ENCODE assay signal across 12 cellular contexts in the genomic region with DNA sequence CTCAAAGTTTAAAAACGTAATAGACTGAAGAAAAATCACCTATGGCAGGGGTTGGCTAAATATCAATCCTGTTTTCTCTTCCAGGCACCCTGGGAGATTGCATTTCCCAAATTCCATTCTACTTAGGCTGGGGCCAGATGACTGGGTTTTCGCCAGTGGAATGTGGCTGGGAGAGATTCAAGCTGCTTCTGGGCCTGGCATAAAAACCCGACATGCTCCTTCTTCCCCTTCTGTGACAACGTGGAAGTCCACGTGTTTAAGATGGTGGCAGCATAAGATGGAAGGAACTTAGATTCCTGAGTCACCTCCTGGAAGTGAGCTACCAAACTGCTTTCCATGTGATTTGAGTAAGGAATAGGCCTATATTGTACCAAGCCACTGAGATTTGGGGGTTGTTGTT.
DNase-seq lines count a peak whose midpoint lies in the region; ATAC-seq and TF ChIP-seq lines count a peak whose summit lies in the region.
"Had no signal": no experiment of that assay in that cellular context is flagged by ENCODE, and none has a peak within 500 bp of the region (broad histone marks: within the 10 kb centered on the region; RNA-seq: fewer than 3 reads in every experiment).

No MANE protein-coding gene starts in this region.

- H3K36me3 ChIP-seq in adipocyte (ENCODE audit: control insufficient read depth, insufficient read depth, low read length, severe bottlenecking) (no peaks in the 10 kb centered on the region), suprapubic skin (no peaks in the 10 kb centered on the region)

- H3K9ac ChIP-seq in adipocyte (ENCODE audit: low read length), result peak overlapping the region; percentile 4

- TF ChIP-seq CTCF in suprapubic skin (IDR thresholded peaks at IDR 0.05), result no peak

- no peaks in the 10 kb centered on the region for H3K27me3 ChIP-seq in right cardiac atrium (ENCODE audit: control insufficient read depth, insufficient read depth)
- H3K27me3 ChIP-seq in adipocyte (replicated peaks; ENCODE audit: control insufficient read depth, insufficient read depth, low read length), result no peaks in the 10 kb centered on the region
- H3K27me3 ChIP-seq in suprapubic skin, result peaks cover 20% of the 10 kb centered on the region

- no peaks in the 10 kb centered on the region for H3K9me3 ChIP-seq in right cardiac atrium (ENCODE audit: control insufficient read depth, low read length)
- H3K9me3 ChIP-seq in adipocyte (ENCODE audit: control insufficient read depth, low read length), result no peaks in the 10 kb centered on the region
- no peaks in the 10 kb centered on the region for H3K9me3 ChIP-seq in suprapubic skin

- intact Hi-C loops in Right ventricle myocardium inferior (cut with DNase I), result no loop called here
- intact Hi-C loops in right cardiac atrium (cut with DNase I), result no loop called here

- DNase-seq in Right ventricle myocardium inferior (ENCODE audit: missing footprints) (no peak), right cardiac atrium (no peak), adipocyte (ENCODE audit: low read depth) (peak; percentile 76), iPS DF 19.7 (ENCODE audit: low read depth, low spot score) (peak; percentile 70), suprapubic skin (ENCODE audit: low spot score in 2 of 2) (no peak), Ammon's horn (ENCODE audit: low spot score) (no peak), NCI-H187 (lab: John Stamatoyannopoulos, UW) (no peak)
- DNase-seq: activated CD8-positive, alpha-beta memory T cell treated with anti-CD3 and anti-CD28 coated beads, Interleukin-2, amount 10 ng/mL, durations not matched to agents 7 days and 5 days; central memory CD4-positive, alpha-beta T cell; hypothalamus; NCI-H2081 treated with DMSO at 0.1 percent for 48 hours had no signal

- no peaks in the 10 kb centered on the region for H3K4me1 ChIP-seq in right cardiac atrium (ENCODE audit: control insufficient read depth, insufficient read depth, low read length)
- H3K4me1 ChIP-seq in adipocyte (ENCODE audit: control insufficient read depth, insufficient read depth, low read length), result peaks cover 41% of the 10 kb centered on the region
- peaks cover 15% of the 10 kb centered on the region for H3K4me1 ChIP-seq in suprapubic skin

- H3K27ac ChIP-seq in right cardiac atrium (ENCODE audit: low read length) (no peak overlapping the region), suprapubic skin (peak overlapping the region; percentile 27)

- TF ChIP-seq POLR2A in suprapubic skin (IDR thresholded peaks at IDR 0.05), result no peak

- WGBS in right cardiac atrium, result 28% methylated on average over 5 of the region's 5 CpGs
- 38% methylated on average over 5 of the region's 5 CpGs for WGBS in suprapubic skin

- H3K4me3 ChIP-seq in right cardiac atrium (ENCODE audit: low read length) (no peak overlapping the region), adipocyte (ENCODE audit: low read length) (peak overlapping the region; percentile 3), suprapubic skin (no peak overlapping the region)

- no peak for TF ChIP-seq EP300 in suprapubic skin (IDR thresholded peaks at IDR 0.05)

- ATAC-seq in Right ventricle myocardium inferior (peak; percentile 61), right cardiac atrium (no peak), HG03280 (IDR thresholded peaks at IDR 0.05; ENCODE audit: unreplicated experiment) (no peak)
- ATAC-seq: activated CD8-positive, alpha-beta memory T cell treated with anti-CD3 and anti-CD28 coated beads, Interleukin-2, amount 10 ng/mL, durations not matched to agents 7 days and 5 days had no signal

Comparison
In these comparisons a context has a peak if more than half of its experiments do, and no peak if none do; other contexts are left out.
1. DNase-seq: peak in adipocyte (single experiment) and iPS DF 19.7 (single experiment); none in Right ventricle myocardium inferior (single experiment), right cardiac atrium (0 of 3), suprapubic skin (0 of 2), Ammon's horn (single experiment) and NCI-H187 (0 of 2).